In genomic region chr19:18063463-18063862, GRCh38 we compare ENCODE assay signal across 11 cellular contexts. TPM values are rescaled to one million over a fixed set of nuclear protein-coding genes. Genes with fewer than 3 reads are reported as not detected.
A peak's percentile ranks its signal among the peaks of the same experiment; 100 is the strongest.
DNase-seq lines count a peak whose midpoint lies in the region; ATAC-seq, FAIRE-seq and TF ChIP-seq lines count a peak whose summit lies in the region.
"Had no signal": no experiment of that assay in that cellular context is flagged by ENCODE, and none has a peak within 500 bp of the region (broad histone marks: within the 10 kb centered on the region; RNA-seq: fewer than 3 reads in every experiment).

No MANE protein-coding gene starts in this region.

- DNase-seq in GM06990 (ENCODE audit: extremely low read depth, insufficient read length) (no peak), T-helper 17 cell (no peak), hepatocyte (ENCODE audit: low spot score) (peak; percentile 61), SK-N-DZ (ENCODE audit: low spot score) (no peak), RCC 7860 (ENCODE audit: low spot score) (no peak), SW 1271 (lab: John Stamatoyannopoulos, UW) (no peak), NCI-H1105 (lab: John Stamatoyannopoulos, UW) (no peak)
- DNase-seq: Peyer's patch had no signal

- no peaks in the 10 kb centered on the region for H3K79me2 ChIP-seq in hepatocyte

- no peak overlapping the region for H3K4me2 ChIP-seq in hepatocyte

- peaks cover 19% of the 10 kb centered on the region for H3K36me3 ChIP-seq in GM06990 (ENCODE audit: control insufficient read depth, insufficient read depth, low read length)
- no peaks in the 10 kb centered on the region for H3K36me3 ChIP-seq in hepatocyte (replicated peaks; ENCODE audit: insufficient read depth, low read depth)
- H3K36me3 ChIP-seq: Peyer's patch had no signal

- H2AFZ ChIP-seq in hepatocyte, result no peak overlapping the region

- H3K4me3 ChIP-seq in GM06990 (replicated peaks; ENCODE audit: low read depth, low read length) (no peak overlapping the region), hepatocyte (no peak overlapping the region)
- H3K4me3 ChIP-seq: Peyer's patch had no signal

- TF ChIP-seq CTCF in 22Rv1 (IDR thresholded peaks at IDR 0.05) (peak; percentile 15), GM06990 (IDR thresholded peaks at IDR 0.05; ENCODE audit: insufficient read depth, low read length, poor library complexity, severe bottlenecking) (peak; percentile 5), hepatocyte (IDR thresholded peaks at IDR 0.05; ENCODE audit: poor library complexity) (peak; percentile 38)

- no peaks in the 10 kb centered on the region for H4K20me1 ChIP-seq in hepatocyte (ENCODE audit: insufficient read depth, poor library complexity, severe bottlenecking)

- H3K27me3 ChIP-seq in GM06990 (replicated peaks; ENCODE audit: control insufficient read depth, insufficient read depth, low read length) (no peaks in the 10 kb centered on the region), hepatocyte (no peaks in the 10 kb centered on the region)
- H3K27me3 ChIP-seq: Peyer's patch had no signal

- no peak for FAIRE-seq in RCC 7860 (lab: Jason Lieb, UNC)

- H3K9me2 ChIP-seq in hepatocyte (replicated peaks; ENCODE audit: insufficient read depth), result no peaks in the 10 kb centered on the region

- H3K4me1 Mint-ChIP-seq in T-helper 17 cell, result peaks cover 4% of the 10 kb centered on the region

- H3K9me3 ChIP-seq in T-helper 17 cell (ENCODE audit: control insufficient read depth, low read length, poor library complexity, severe bottlenecking) (no peaks in the 10 kb centered on the region), hepatocyte (ENCODE audit: low read depth) (no peaks in the 10 kb centered on the region)
- H3K9me3 ChIP-seq: Caco-2, Peyer's patch had no signal

- WGBS in hepatocyte (ENCODE audit: low lambda C conversion rate, missing lambda C conversion rate), result 43% methylated on average over 5 of the region's 5 CpGs

- H3K36me3 Mint-ChIP-seq in T-helper 17 cell (ENCODE audit: low read depth), result peaks cover 4% of the 10 kb centered on the region

- H3K4me3 Mint-ChIP-seq in T-helper 17 cell, result peak overlapping the region; percentile 52
- H3K4me3 Mint-ChIP-seq: dendritic cell treated with granulocyte-macrophage colony-stimulating factor and Interleukin-4, amounts not matched to agents 40 ng/mL and 50 ng/mL, for 4 days had no signal

- no peaks in the 10 kb centered on the region for H3K27me3 Mint-ChIP-seq in T-helper 17 cell
- H3K27me3 Mint-ChIP-seq: dendritic cell treated with granulocyte-macrophage colony-stimulating factor and Interleukin-4, amounts not matched to agents 40 ng/mL and 50 ng/mL, for 4 days had no signal

- H3K27ac ChIP-seq in 22Rv1 (no peak overlapping the region), hepatocyte (no peak overlapping the region)
- H3K27ac ChIP-seq: Peyer's patch had no signal

- no peak overlapping the region for H3K27ac Mint-ChIP-seq in T-helper 17 cell
- H3K27ac Mint-ChIP-seq: dendritic cell treated with granulocyte-macrophage colony-stimulating factor and Interleukin-4, amounts not matched to agents 40 ng/mL and 50 ng/mL, for 4 days had no signal

- ATAC-seq in T-helper 17 cell, result no peak

- no peaks in the 10 kb centered on the region for H3K4me1 ChIP-seq in hepatocyte (ENCODE audit: insufficient read depth)
- H3K4me1 ChIP-seq: Caco-2 had no signal

RNA-seq across cellular contexts. Expression of gene IL12RB1, which starts 23.3 kb away (rescaled TPM):
- total RNA-seq in T-helper 17 cell (10 to 100 TPM; 56.7 to 71.1 TPM), hepatocyte (not detected in 2 replicates)
- not detected in 2 replicates for polyA plus RNA-seq in hepatocyte
- polyA plus RNA-seq in SK-N-DZ (2014; cell fraction: cytosol; rRNA removed), result not detected in 2 replicates
- not detected in 2 replicates for polyA plus RNA-seq in SK-N-DZ (2014; cell fraction: nucleus; rRNA removed)
- total RNA-seq: Caco-2 had no signal

RNA-seq across cellular contexts. Expression of gene MAST3, which starts 34.1 kb away (rescaled TPM):
- 10 to 100 TPM; 38.2 to 50.8 TPM for total RNA-seq in T-helper 17 cell
- 5.5 and 9.7 TPM in 2 replicates for total RNA-seq in hepatocyte
- polyA plus RNA-seq in hepatocyte, result 10.3 and 11.1 TPM in 2 replicates
- 2.0 and 2.6 TPM in 2 replicates for polyA plus RNA-seq in SK-N-DZ (2014; cell fraction: cytosol; rRNA removed)
- 2.5 and 3.4 TPM in 2 replicates for polyA plus RNA-seq in SK-N-DZ (2014; cell fraction: nucleus; rRNA removed)

RNA-seq across cellular contexts. Expression of gene ARRDC2, which starts 55.5 kb away (rescaled TPM):
- total RNA-seq in T-helper 17 cell, result 100 to 1,000 TPM; 165 to 166 TPM
- 4.5 and 5.5 TPM in 2 replicates for total RNA-seq in hepatocyte
- polyA plus RNA-seq in hepatocyte, result 3.9 and 7.4 TPM in 2 replicates
- polyA plus RNA-seq in SK-N-DZ (2014; cell fraction: cytosol; rRNA removed), result 3.1 and 3.6 TPM in 2 replicates
- 3.2 and 18.3 TPM in 2 replicates for polyA plus RNA-seq in SK-N-DZ (2014; cell fraction: nucleus; rRNA removed)

Comparison
In these comparisons a context has a peak if more than half of its experiments do, and no peak if none do; other contexts are left out.
1. RNA of gene IL12RB1, which starts 23.3 kb away (total RNA-seq): 56.7 to 71.1 TPM in T-helper 17 cell; not detected in hepatocyte; every median in the first group is over 10 times any median in the second.
2. RNA of gene ARRDC2, which starts 55.5 kb away (total RNA-seq): 165 to 166 TPM in T-helper 17 cell; 4.5 to 5.5 TPM in hepatocyte; every median in the first group is over 10 times any median in the second.
3. Peak in every context shown above with its lines, with median percentiles within 50 percentile points of each other: CTCF ChIP-seq.